1 cellular context compared by ENCODE assay signal in the genomic region with DNA sequence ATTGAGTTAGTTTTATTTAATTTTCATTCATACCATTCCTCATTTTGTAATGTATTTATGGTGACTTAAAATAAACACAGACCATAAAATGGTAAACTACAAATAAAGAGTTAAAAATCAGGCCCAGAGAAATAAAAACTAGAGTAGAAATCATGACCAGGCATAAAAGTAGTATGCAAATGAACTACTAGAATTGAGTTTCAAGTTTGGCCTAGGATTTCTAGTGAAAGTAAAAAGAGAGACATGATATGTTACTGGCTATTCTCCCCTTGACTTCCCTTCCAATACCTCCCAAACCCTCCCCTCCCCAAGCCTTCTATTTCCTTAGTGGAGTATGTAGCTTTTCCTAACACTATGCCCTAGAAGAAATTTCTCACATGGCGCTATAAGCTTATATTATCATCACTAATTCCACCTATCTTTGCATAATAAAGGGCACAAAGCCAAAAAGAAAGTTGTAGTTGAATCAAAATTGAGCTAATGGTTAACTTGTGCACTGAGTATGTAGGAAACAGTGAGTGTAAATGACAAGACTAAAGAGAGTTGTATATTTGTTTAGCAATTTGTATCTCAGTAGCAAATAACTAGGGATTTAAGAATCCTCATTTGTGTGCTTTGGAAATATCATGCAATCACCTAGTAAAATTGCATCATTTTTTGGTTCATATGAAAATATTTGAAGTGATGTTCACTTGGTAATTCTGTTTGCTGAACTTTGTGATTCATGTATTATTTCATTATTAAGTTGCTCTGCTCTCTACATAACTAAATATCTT.
TF ChIP-seq lines count a peak whose summit lies in the region.

No MANE protein-coding gene starts in this region.

TF ChIP-seq in HepG2, 621 proteins besides CTCF, POLR2A, EP300 and RAD21 (continued from another document and continues in another):
- TF ChIP-seq ZNF512 (CRISPR knock-in tag; IDR thresholded peaks at IDR 0.05) (no peak), ZNF550 (CRISPR knock-in tag; IDR thresholded peaks at IDR 0.05; ENCODE audit: borderline replicate concordance) (no peak), ZNF577 (CRISPR knock-in tag; IDR thresholded peaks at IDR 0.05; ENCODE audit: borderline replicate concordance, low read depth) (no peak), ZFP37 (CRISPR knock-in tag; IDR thresholded peaks at IDR 0.05; ENCODE audit: borderline replicate concordance) (no peak), GMEB1 (CRISPR knock-in tag; IDR thresholded peaks at IDR 0.05; ENCODE audit: borderline replicate concordance) (no peak), FOXK1 (CRISPR knock-in tag; IDR thresholded peaks at IDR 0.05; ENCODE audit: borderline replicate concordance, low read depth) (no peak), RFXAP (CRISPR knock-in tag; IDR thresholded peaks at IDR 0.05; ENCODE audit: borderline replicate concordance) (no peak), ZNF160 (CRISPR knock-in tag; IDR thresholded peaks at IDR 0.05) (no peak), TIGD3 (CRISPR knock-in tag; IDR thresholded peaks at IDR 0.05; ENCODE audit: borderline replicate concordance) (no peak), ZNF329 (CRISPR knock-in tag; IDR thresholded peaks at IDR 0.05; ENCODE audit: low read depth) (no peak), FOXP1 (IDR thresholded peaks at IDR 0.05) (no peak), FOXP1 (CRISPR knock-in tag; IDR thresholded peaks at IDR 0.05) (0 out of 2 replicates have a peak, but pooled peaks have one; percentile 16), MAFG (CRISPR knock-in tag; IDR thresholded peaks at IDR 0.05) (no peak), FOXA1 (IDR thresholded peaks at IDR 0.05) (no peak), FOXA1 (CRISPR knock-in tag; IDR thresholded peaks at IDR 0.05) (peak; percentile 9; the same call in 1 of the 2 replicates), ZNF749 (CRISPR knock-in tag; IDR thresholded peaks at IDR 0.05; ENCODE audit: borderline replicate concordance) (no peak), ZNF546 (CRISPR knock-in tag; conservative IDR thresholded peaks at IDR 0.05) (no peak), ZNF629 (CRISPR knock-in tag; conservative IDR thresholded peaks at IDR 0.05) (no peak), RNF2 (conservative IDR thresholded peaks at IDR 0.05; ENCODE audit: low read depth) (no peak), ZNF552 (CRISPR knock-in tag; IDR thresholded peaks at IDR 0.05; ENCODE audit: borderline replicate concordance) (no peak), ZNF780A (CRISPR knock-in tag; IDR thresholded peaks at IDR 0.05) (no peak), ZNF441 (CRISPR knock-in tag; IDR thresholded peaks at IDR 0.05; ENCODE audit: borderline replicate concordance) (no peak), SOX13 (IDR thresholded peaks at IDR 0.05) (no peak), SOX13 (CRISPR knock-in tag; conservative IDR thresholded peaks at IDR 0.05 in 1 of 2, IDR thresholded peaks at IDR 0.05 in 1 of 2) (peak in 1 of 2 experiments; percentile 23; a peak in 1 of 4 replicates), CREB1 (IDR thresholded peaks at IDR 0.05) (no peak), CREB1 (CRISPR knock-in tag; IDR thresholded peaks at IDR 0.05) (peak; percentile 18; the same call in 1 of the 2 replicates), ZNF24 (IDR thresholded peaks at IDR 0.05) (no peak), KLF13 (CRISPR knock-in tag; IDR thresholded peaks at IDR 0.05) (no peak), ZBTB8A (CRISPR knock-in tag; IDR thresholded peaks at IDR 0.05; ENCODE audit: borderline replicate concordance, low read depth) (no peak), CEBPB (IDR thresholded peaks at IDR 0.05; ENCODE audit: borderline replicate concordance, low read depth, low read length) (peak; percentile 91), ZNF326 (CRISPR knock-in tag; IDR thresholded peaks at IDR 0.05; ENCODE audit: borderline replicate concordance) (no peak), NFKBIZ (CRISPR knock-in tag; IDR thresholded peaks at IDR 0.05) (no peak)
- TF ChIP-seq, protein P1, sequence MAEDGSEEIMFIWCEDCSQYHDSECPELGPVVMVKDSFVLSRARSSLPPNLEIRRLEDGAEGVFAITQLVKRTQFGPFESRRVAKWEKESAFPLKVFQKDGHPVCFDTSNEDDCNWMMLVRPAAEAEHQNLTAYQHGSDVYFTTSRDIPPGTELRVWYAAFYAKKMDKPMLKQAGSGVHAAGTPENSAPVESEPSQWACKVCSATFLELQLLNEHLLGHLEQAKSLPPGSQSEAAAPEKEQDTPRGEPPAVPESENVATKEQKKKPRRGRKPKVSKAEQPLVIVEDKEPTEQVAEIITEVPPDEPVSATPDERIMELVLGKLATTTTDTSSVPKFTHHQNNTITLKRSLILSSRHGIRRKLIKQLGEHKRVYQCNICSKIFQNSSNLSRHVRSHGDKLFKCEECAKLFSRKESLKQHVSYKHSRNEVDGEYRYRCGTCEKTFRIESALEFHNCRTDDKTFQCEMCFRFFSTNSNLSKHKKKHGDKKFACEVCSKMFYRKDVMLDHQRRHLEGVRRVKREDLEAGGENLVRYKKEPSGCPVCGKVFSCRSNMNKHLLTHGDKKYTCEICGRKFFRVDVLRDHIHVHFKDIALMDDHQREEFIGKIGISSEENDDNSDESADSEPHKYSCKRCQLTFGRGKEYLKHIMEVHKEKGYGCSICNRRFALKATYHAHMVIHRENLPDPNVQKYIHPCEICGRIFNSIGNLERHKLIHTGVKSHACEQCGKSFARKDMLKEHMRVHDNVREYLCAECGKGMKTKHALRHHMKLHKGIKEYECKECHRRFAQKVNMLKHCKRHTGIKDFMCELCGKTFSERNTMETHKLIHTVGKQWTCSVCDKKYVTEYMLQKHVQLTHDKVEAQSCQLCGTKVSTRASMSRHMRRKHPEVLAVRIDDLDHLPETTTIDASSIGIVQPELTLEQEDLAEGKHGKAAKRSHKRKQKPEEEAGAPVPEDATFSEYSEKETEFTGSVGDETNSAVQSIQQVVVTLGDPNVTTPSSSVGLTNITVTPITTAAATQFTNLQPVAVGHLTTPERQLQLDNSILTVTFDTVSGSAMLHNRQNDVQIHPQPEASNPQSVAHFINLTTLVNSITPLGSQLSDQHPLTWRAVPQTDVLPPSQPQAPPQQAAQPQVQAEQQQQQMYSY (CRISPR knock-in tag; IDR thresholded peaks at IDR 0.05), result no peak
- TF ChIP-seq, protein P2, sequence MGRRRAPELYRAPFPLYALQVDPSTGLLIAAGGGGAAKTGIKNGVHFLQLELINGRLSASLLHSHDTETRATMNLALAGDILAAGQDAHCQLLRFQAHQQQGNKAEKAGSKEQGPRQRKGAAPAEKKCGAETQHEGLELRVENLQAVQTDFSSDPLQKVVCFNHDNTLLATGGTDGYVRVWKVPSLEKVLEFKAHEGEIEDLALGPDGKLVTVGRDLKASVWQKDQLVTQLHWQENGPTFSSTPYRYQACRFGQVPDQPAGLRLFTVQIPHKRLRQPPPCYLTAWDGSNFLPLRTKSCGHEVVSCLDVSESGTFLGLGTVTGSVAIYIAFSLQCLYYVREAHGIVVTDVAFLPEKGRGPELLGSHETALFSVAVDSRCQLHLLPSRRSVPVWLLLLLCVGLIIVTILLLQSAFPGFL (CRISPR knock-in tag; IDR thresholded peaks at IDR 0.05), result no peak
- TF ChIP-seq, protein P3, sequence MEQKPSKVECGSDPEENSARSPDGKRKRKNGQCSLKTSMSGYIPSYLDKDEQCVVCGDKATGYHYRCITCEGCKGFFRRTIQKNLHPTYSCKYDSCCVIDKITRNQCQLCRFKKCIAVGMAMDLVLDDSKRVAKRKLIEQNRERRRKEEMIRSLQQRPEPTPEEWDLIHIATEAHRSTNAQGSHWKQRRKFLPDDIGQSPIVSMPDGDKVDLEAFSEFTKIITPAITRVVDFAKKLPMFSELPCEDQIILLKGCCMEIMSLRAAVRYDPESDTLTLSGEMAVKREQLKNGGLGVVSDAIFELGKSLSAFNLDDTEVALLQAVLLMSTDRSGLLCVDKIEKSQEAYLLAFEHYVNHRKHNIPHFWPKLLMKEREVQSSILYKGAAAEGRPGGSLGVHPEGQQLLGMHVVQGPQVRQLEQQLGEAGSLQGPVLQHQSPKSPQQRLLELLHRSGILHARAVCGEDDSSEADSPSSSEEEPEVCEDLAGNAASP (CRISPR knock-in tag; IDR thresholded peaks at IDR 0.05; ENCODE audit: borderline replicate concordance), result no peak
- TF ChIP-seq, protein P4, sequence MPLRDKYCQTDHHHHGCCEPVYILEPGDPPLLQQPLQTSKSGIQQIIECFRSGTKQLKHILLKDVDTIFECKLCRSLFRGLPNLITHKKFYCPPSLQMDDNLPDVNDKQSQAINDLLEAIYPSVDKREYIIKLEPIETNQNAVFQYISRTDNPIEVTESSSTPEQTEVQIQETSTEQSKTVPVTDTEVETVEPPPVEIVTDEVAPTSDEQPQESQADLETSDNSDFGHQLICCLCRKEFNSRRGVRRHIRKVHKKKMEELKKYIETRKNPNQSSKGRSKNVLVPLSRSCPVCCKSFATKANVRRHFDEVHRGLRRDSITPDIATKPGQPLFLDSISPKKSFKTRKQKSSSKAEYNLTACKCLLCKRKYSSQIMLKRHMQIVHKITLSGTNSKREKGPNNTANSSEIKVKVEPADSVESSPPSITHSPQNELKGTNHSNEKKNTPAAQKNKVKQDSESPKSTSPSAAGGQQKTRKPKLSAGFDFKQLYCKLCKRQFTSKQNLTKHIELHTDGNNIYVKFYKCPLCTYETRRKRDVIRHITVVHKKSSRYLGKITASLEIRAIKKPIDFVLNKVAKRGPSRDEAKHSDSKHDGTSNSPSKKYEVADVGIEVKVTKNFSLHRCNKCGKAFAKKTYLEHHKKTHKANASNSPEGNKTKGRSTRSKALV (CRISPR knock-in tag; IDR thresholded peaks at IDR 0.05), result no peak
- TF ChIP-seq, protein P5, sequence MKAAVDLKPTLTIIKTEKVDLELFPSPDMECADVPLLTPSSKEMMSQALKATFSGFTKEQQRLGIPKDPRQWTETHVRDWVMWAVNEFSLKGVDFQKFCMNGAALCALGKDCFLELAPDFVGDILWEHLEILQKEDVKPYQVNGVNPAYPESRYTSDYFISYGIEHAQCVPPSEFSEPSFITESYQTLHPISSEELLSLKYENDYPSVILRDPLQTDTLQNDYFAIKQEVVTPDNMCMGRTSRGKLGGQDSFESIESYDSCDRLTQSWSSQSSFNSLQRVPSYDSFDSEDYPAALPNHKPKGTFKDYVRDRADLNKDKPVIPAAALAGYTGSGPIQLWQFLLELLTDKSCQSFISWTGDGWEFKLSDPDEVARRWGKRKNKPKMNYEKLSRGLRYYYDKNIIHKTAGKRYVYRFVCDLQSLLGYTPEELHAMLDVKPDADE (CRISPR knock-in tag; IDR thresholded peaks at IDR 0.05), result no peak
- TF ChIP-seq, protein P6, sequence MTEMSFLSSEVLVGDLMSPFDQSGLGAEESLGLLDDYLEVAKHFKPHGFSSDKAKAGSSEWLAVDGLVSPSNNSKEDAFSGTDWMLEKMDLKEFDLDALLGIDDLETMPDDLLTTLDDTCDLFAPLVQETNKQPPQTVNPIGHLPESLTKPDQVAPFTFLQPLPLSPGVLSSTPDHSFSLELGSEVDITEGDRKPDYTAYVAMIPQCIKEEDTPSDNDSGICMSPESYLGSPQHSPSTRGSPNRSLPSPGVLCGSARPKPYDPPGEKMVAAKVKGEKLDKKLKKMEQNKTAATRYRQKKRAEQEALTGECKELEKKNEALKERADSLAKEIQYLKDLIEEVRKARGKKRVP (CRISPR knock-in tag; IDR thresholded peaks at IDR 0.05), result peak; percentile 88 to 98
- TF ChIP-seq, protein P7, sequence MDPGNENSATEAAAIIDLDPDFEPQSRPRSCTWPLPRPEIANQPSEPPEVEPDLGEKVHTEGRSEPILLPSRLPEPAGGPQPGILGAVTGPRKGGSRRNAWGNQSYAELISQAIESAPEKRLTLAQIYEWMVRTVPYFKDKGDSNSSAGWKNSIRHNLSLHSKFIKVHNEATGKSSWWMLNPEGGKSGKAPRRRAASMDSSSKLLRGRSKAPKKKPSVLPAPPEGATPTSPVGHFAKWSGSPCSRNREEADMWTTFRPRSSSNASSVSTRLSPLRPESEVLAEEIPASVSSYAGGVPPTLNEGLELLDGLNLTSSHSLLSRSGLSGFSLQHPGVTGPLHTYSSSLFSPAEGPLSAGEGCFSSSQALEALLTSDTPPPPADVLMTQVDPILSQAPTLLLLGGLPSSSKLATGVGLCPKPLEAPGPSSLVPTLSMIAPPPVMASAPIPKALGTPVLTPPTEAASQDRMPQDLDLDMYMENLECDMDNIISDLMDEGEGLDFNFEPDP (CRISPR knock-in tag; conservative IDR thresholded peaks at IDR 0.05), result no peak
